13 cellular contexts compared by ENCODE assay signal in the genomic region with DNA sequence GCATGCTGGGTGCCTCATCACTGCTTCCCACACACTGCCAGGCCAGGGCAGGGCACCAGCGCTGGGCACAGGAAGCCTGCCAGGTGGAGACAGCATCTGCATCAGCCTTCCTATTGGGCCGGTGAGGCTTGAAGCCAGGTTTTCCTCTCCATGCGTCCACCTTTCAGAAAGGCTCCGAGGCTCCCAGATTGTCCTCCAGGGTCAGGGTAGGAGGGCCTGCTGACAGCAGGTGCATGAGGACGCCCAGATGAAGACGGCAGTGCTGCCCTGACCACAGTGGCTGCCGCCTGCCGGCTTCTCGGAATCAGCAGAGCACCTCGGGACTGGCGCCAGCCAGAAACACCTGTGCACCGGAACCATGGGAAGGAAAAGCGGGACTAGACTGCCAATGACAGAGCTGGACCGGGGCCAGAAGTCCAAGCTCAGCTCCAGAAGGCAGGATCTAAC.
A peak's percentile ranks its signal among the peaks of the same experiment; 100 is the strongest.
DNase-seq lines count a peak whose midpoint lies in the region; ATAC-seq and TF ChIP-seq lines count a peak whose summit lies in the region.
"Had no signal": no experiment of that assay in that cellular context is flagged by ENCODE, and none has a peak within 500 bp of the region (broad histone marks: within the 10 kb centered on the region; RNA-seq: fewer than 3 reads in every experiment).

No MANE protein-coding gene starts in this region.

- no peak overlapping the region for H3K27ac ChIP-seq in DND-41 (ENCODE audit: low read length)
- H3K27ac ChIP-seq in stomach: no peak overlapping the region
- H3K27ac ChIP-seq in CD8-positive, alpha-beta T cell (ENCODE audit: low read depth, low read length): no peak overlapping the region
- H3K27ac ChIP-seq: colonic mucosa, SJCRH30 had no signal

- peaks cover 3% of the 10 kb centered on the region for H3K9me3 ChIP-seq in DND-41 (ENCODE audit: insufficient read depth, low read length, severe bottlenecking)
- peaks cover 0 to 3% (median 0%) of the 10 kb centered on the region in 4 donors for H3K9me3 ChIP-seq in stomach
- no peaks in the 10 kb centered on the region for H3K9me3 ChIP-seq in CD8-positive, alpha-beta T cell (ENCODE audit: low read length)
- H3K9me3 ChIP-seq: colonic mucosa had no signal

- H3K79me2 ChIP-seq in DND-41 (ENCODE audit: insufficient read depth, low read length): no peaks in the 10 kb centered on the region

- no peaks in the 10 kb centered on the region for H4K20me1 ChIP-seq in DND-41 (ENCODE audit: insufficient read depth, low read length)

- H3K4me3 ChIP-seq in DND-41 (ENCODE audit: low read depth in 1 of 2, low read length in 2 of 2) (no peak overlapping the region), stomach (no peak overlapping the region)
- no peak overlapping the region for H3K4me3 ChIP-seq in CD8-positive, alpha-beta T cell (ENCODE audit: low read depth, low read length)
- H3K4me3 ChIP-seq: colonic mucosa, SJCRH30 had no signal

- DNase-seq in DND-41: peak; percentile 24
- DNase-seq in NCI-H1092 treated with DMSO at 0.1 percent for 48 hours (lab: John Stamatoyannopoulos, UW): peak; percentile 63
- DNase-seq in islet precursor cell: peak; percentile 48
- peak; percentile 81 for DNase-seq in stomach
- DNase-seq in AG20443 (ENCODE audit: low spot score): no peak
- no peak for DNase-seq in NCI-H1105 (lab: John Stamatoyannopoulos, UW)
- no peak for DNase-seq in CD8-positive, alpha-beta T cell
- DNase-seq: activated CD8-positive, alpha-beta memory T cell treated with anti-CD3 and anti-CD28 coated beads, Interleukin-2, amount 10 ng/mL, durations not matched to agents 7 days and 5 days; activated naive CD4-positive, alpha-beta T cell treated with anti-CD3 and anti-CD28 coated beads for 36 hours; colonic mucosa; NCI-H510A; SJCRH30; T-helper 9 cell had no signal

- ATAC-seq in DND-41 (ENCODE audit: insufficient read depth, low read depth): 0 out of 3 replicates have a peak, but pooled peaks have one; percentile 13
- ATAC-seq in CD8-positive, alpha-beta T cell: no peak
- ATAC-seq: activated CD8-positive, alpha-beta memory T cell treated with anti-CD3 and anti-CD28 coated beads, Interleukin-2, amount 10 ng/mL, durations not matched to agents 7 days and 5 days had no signal

- H3K4me3 Mint-ChIP-seq in CD8-positive, alpha-beta T cell: no peak overlapping the region
- H3K4me3 Mint-ChIP-seq: activated CD8-positive, alpha-beta memory T cell treated with anti-CD3 and anti-CD28 coated beads, Interleukin-2, amount 10 ng/mL, durations not matched to agents 7 days and 5 days; activated naive CD4-positive, alpha-beta T cell treated with anti-CD3 and anti-CD28 coated beads for 36 hours had no signal

- no peak overlapping the region for H3K27ac Mint-ChIP-seq in CD8-positive, alpha-beta T cell
- H3K27ac Mint-ChIP-seq: activated CD8-positive, alpha-beta memory T cell treated with anti-CD3 and anti-CD28 coated beads, Interleukin-2, amount 10 ng/mL, durations not matched to agents 7 days and 5 days; activated naive CD4-positive, alpha-beta T cell treated with anti-CD3 and anti-CD28 coated beads for 36 hours had no signal

- H3K27me3 ChIP-seq in DND-41 (ENCODE audit: insufficient read depth, low read length, poor library complexity): no peaks in the 10 kb centered on the region
- H3K27me3 ChIP-seq in stomach: peaks cover 0 to 7% (median 0%) of the 10 kb centered on the region in 3 donors
- H3K27me3 ChIP-seq in CD8-positive, alpha-beta T cell (ENCODE audit: insufficient read depth, low read length): no peaks in the 10 kb centered on the region
- H3K27me3 ChIP-seq: colonic mucosa, SJCRH30 had no signal

- H2AFZ ChIP-seq in DND-41 (ENCODE audit: low read depth, low read length): no peak overlapping the region

- H3K4me1 ChIP-seq in DND-41 (ENCODE audit: insufficient read depth, low read length) (peaks cover 17% of the 10 kb centered on the region), stomach (peaks cover 0 to 9% (median 4%) of the 10 kb centered on the region in 4 donors)
- no peaks in the 10 kb centered on the region for H3K4me1 ChIP-seq in CD8-positive, alpha-beta T cell (ENCODE audit: insufficient read depth, low read length)
- H3K4me1 ChIP-seq: colonic mucosa had no signal

- POLR2A ChIA-PET in CD8-positive, alpha-beta T cell (lab: Charles Lee): no interaction called here

- TF ChIP-seq EP300 in stomach (IDR thresholded peaks at IDR 0.05): no peak

- WGBS in stomach, 5 donors: 54 to 60% (median 56%) methylated on average over 6 to 14 of the region's 14 CpGs

- H3K9ac ChIP-seq in DND-41 (ENCODE audit: low read depth, low read length): no peak overlapping the region

- no peak for TF ChIP-seq POLR2A in stomach (IDR thresholded peaks at IDR 0.05)

- intact Hi-C loops in stomach (cut with DNase I; ENCODE audit: low total_unique reads): no loop called here
- intact Hi-C loops in CD8-positive, alpha-beta T cell (cut with DNase I, micrococcal nuclease): no loop called here

- H3K9me3 Mint-ChIP-seq in CD8-positive, alpha-beta T cell: peaks cover 10% of the 10 kb centered on the region

- TF ChIP-seq CTCF in DND-41 (IDR thresholded peaks at IDR 0.05; ENCODE audit: borderline replicate concordance, extremely low read depth, low read length, poor library complexity, severe bottlenecking) (no peak), stomach (IDR thresholded peaks at IDR 0.05) (no peak)
- TF ChIP-seq CTCF in CD8-positive, alpha-beta T cell (IDR thresholded peaks at IDR 0.05): no peak

- H3K4me1 Mint-ChIP-seq in CD8-positive, alpha-beta T cell (ENCODE audit: low read depth): no peaks in the 10 kb centered on the region

- no peaks in the 10 kb centered on the region for H3K36me3 Mint-ChIP-seq in CD8-positive, alpha-beta T cell

- no peak overlapping the region for H3K4me2 ChIP-seq in DND-41 (ENCODE audit: insufficient read depth, low read length)

- H3K27me3 Mint-ChIP-seq in CD8-positive, alpha-beta T cell (ENCODE audit: low read depth): peaks cover 10% of the 10 kb centered on the region

- H3K36me3 ChIP-seq in DND-41 (ENCODE audit: insufficient read depth, low read length): no peaks in the 10 kb centered on the region
- H3K36me3 ChIP-seq in stomach: no peaks in the 10 kb centered on the region
- H3K36me3 ChIP-seq in CD8-positive, alpha-beta T cell (ENCODE audit: insufficient read depth, low read length): no peaks in the 10 kb centered on the region
- H3K36me3 ChIP-seq: colonic mucosa, SJCRH30 had no signal

- CTCF ChIA-PET in CD8-positive, alpha-beta T cell (lab: Charles Lee): no interaction called here

Comparison
In these comparisons a context has a peak if more than half of its experiments do, and no peak if none do; other contexts are left out.
1. DNase-seq: peak in DND-41 (single experiment), NCI-H1092 treated with DMSO at 0.1 percent for 48 hours (single experiment), islet precursor cell (single experiment) and stomach (single experiment); none in AG20443 (single experiment), NCI-H1105 (single experiment) and CD8-positive, alpha-beta T cell (0 of 7).